In the genomic region with DNA sequence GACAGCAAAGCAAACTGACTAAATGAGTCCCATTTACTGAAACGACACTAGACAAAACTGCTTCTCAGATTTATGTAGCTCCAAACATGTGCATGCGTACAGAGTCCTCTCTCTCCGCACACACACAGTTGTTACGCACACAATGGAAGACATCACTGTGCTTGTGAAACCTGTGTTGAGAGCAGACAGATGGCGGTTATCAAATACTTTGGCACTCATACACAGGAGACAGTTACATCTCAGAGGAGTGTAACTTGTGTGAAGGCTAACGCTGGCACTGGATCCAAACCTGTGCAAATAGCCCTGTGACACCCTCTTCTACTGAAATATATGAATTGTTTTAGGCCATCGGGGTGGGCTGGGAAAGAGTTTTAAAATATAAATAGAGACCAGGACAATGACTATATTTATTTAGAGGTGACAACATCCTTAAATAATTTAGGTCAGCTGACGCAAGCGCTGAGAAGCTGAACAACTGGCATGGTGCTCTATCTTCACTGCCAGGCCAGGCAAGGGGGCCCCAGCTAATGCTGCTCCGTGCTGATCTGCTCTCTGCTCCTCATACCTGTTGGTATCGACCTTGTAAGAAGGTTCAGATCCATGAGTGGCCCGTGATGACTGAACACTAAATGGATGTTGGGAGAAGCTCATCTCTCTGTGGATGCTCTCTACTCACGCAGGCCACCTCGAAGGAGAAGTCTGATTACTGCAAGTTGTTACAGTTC, we compare ENCODE assay signal across 1 cellular context.
TF ChIP-seq lines count a peak whose summit lies in the region.

No MANE protein-coding gene starts in this region.

TF ChIP-seq in HCT116, 20 proteins besides CTCF, POLR2A, EP300 and RAD21 (continued from another document):
- TF ChIP-seq JUND (IDR thresholded peaks at IDR 0.05) (no peak), SIN3A (IDR thresholded peaks at IDR 0.05; ENCODE audit: low read depth) (no peak), POLR2AphosphoS5 (IDR thresholded peaks at IDR 0.05; ENCODE audit: low read depth, low read length) (no peak), CEBPB (IDR thresholded peaks at IDR 0.05; ENCODE audit: low read depth) (no peak)
- TF ChIP-seq, protein P1, sequence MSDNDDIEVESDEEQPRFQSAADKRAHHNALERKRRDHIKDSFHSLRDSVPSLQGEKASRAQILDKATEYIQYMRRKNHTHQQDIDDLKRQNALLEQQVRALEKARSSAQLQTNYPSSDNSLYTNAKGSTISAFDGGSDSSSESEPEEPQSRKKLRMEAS (IDR thresholded peaks at IDR 0.05): no peak
TF ChIP-seq in HCT116: peak in this region for 0.
